Comparison of ENCODE assay signal across 8 cellular contexts in genomic region chr2:231785822-231786176, GRCh38. TPM values are rescaled to one million over a fixed set of nuclear protein-coding genes. Genes with fewer than 3 reads are reported as not detected.
DNase-seq lines count a peak whose midpoint lies in the region; ATAC-seq and TF ChIP-seq lines count a peak whose summit lies in the region.

No MANE protein-coding gene starts in this region.

- H3K4me1 ChIP-seq in iPS-18a (ENCODE audit: control insufficient read depth, low read depth, low read length) = peaks cover 16% of the 10 kb centered on the region
- peaks cover 47% of the 10 kb centered on the region for H3K4me1 ChIP-seq in suprapubic skin

- peaks cover 19% of the 10 kb centered on the region for H3K36me3 Mint-ChIP-seq in activated CD4-positive, alpha-beta T cell treated with anti-CD3 and anti-CD28 coated beads, Interleukin-2, amount 10 ng/mL, durations not matched to agents 24 days and 14 days (ENCODE audit: low read depth)
- H3K36me3 Mint-ChIP-seq in activated CD4-positive, alpha-beta memory T cell treated with anti-CD3 and anti-CD28 coated beads for 36 hours = peaks cover 6% of the 10 kb centered on the region

- DNase-seq in activated CD4-positive, alpha-beta T cell treated with anti-CD3 and anti-CD28 coated beads, Interleukin-2, amount 10 ng/mL, durations not matched to agents 24 days and 14 days = no peak
- DNase-seq in activated CD4-positive, alpha-beta T cell treated with anti-CD3 and anti-CD28 coated beads for 4 hours = no peak
- no peak for DNase-seq in activated CD4-positive, alpha-beta memory T cell treated with anti-CD3 and anti-CD28 coated beads for 36 hours
- DNase-seq in suprapubic skin (ENCODE audit: low spot score in 2 of 2) (no peak), T-helper 9 cell (no peak)
- DNase-seq in central memory CD4-positive, alpha-beta T cell = no peak

- H3K27ac ChIP-seq in iPS-18a (ENCODE audit: low read length) (peak overlapping the region; percentile 79), suprapubic skin (peak overlapping the region; percentile 71)

- H3K4me3 ChIP-seq in iPS-18a (ENCODE audit: low read length) (peak overlapping the region; percentile 68), suprapubic skin (peak overlapping the region; percentile 99)

- intact Hi-C loops in activated CD4-positive, alpha-beta T cell treated with anti-CD3 and anti-CD28 coated beads, Interleukin-2, amount 10 ng/mL, durations not matched to agents 24 days and 14 days (cut with micrococcal nuclease) = loop anchor here (1.0 to 10.0 kb wide), 3 partner anchors 108 to 731 kb away; partner anchors contain the start of genes NCL and PSMD1
- intact Hi-C loops in activated CD4-positive, alpha-beta memory T cell treated with anti-CD3 and anti-CD28 coated beads for 36 hours (cut with micrococcal nuclease) = loop anchor here (10.0 kb wide), 2 partner anchors 529 to 769 kb away; partner anchors contain the start of genes EIF4E2 and TIGD1

- H3K36me3 ChIP-seq in iPS-18a (ENCODE audit: control insufficient read depth, low read depth, low read length) (peaks cover 4% of the 10 kb centered on the region), suprapubic skin (peaks cover 5% of the 10 kb centered on the region)

- H3K27me3 Mint-ChIP-seq in activated CD4-positive, alpha-beta T cell treated with anti-CD3 and anti-CD28 coated beads, Interleukin-2, amount 10 ng/mL, durations not matched to agents 24 days and 14 days = no peaks in the 10 kb centered on the region
- no peaks in the 10 kb centered on the region for H3K27me3 Mint-ChIP-seq in activated CD4-positive, alpha-beta memory T cell treated with anti-CD3 and anti-CD28 coated beads for 36 hours

- CTCF ChIA-PET in activated CD4-positive, alpha-beta memory T cell treated with anti-CD3 and anti-CD28 coated beads for 36 hours (lab: Charles Lee) = interaction anchor here (1.0 to 3.2 kb wide), 9 partner anchors 10 to 530 kb away, joined by 3 to 18 read pairs (median 9); partner anchors contain the start of gene PTMA

- POLR2A ChIA-PET in activated CD4-positive, alpha-beta memory T cell treated with anti-CD3 and anti-CD28 coated beads for 36 hours (lab: Charles Lee) = interaction anchor here (0.9 to 1.0 kb wide), 3 partner anchors 72 to 321 kb away, joined by 3 read pairs; partner anchors contain the start of gene NCL

- no peak for TF ChIP-seq POLR2A in suprapubic skin (IDR thresholded peaks at IDR 0.05)

- peaks cover 61% of the 10 kb centered on the region for H3K4me1 Mint-ChIP-seq in activated CD4-positive, alpha-beta T cell treated with anti-CD3 and anti-CD28 coated beads, Interleukin-2, amount 10 ng/mL, durations not matched to agents 24 days and 14 days
- peaks cover 67% of the 10 kb centered on the region for H3K4me1 Mint-ChIP-seq in activated CD4-positive, alpha-beta memory T cell treated with anti-CD3 and anti-CD28 coated beads for 36 hours (ENCODE audit: low read depth)

- TF ChIP-seq EP300 in suprapubic skin (IDR thresholded peaks at IDR 0.05) = no peak

- H3K9me3 ChIP-seq in iPS-18a (ENCODE audit: control insufficient read depth, low read depth, low read length) = no peaks in the 10 kb centered on the region
- no peaks in the 10 kb centered on the region for H3K9me3 ChIP-seq in suprapubic skin

- H3K27ac Mint-ChIP-seq in activated CD4-positive, alpha-beta T cell treated with anti-CD3 and anti-CD28 coated beads, Interleukin-2, amount 10 ng/mL, durations not matched to agents 24 days and 14 days = peak overlapping the region; percentile 87
- H3K27ac Mint-ChIP-seq in activated CD4-positive, alpha-beta memory T cell treated with anti-CD3 and anti-CD28 coated beads for 36 hours = peak overlapping the region; percentile 88

- TF ChIP-seq CTCF in suprapubic skin (IDR thresholded peaks at IDR 0.05) = no peak

- no peaks in the 10 kb centered on the region for H3K27me3 ChIP-seq in iPS-18a (ENCODE audit: control insufficient read depth, insufficient read depth, low read length)
- H3K27me3 ChIP-seq in suprapubic skin = no peaks in the 10 kb centered on the region

- no peak for ATAC-seq in HG03097 (IDR thresholded peaks at IDR 0.05; ENCODE audit: low FRiP score, unreplicated experiment)

- 43% methylated on average over 6 of the region's 6 CpGs for WGBS in suprapubic skin

- H3K4me3 Mint-ChIP-seq in activated CD4-positive, alpha-beta T cell treated with anti-CD3 and anti-CD28 coated beads, Interleukin-2, amount 10 ng/mL, durations not matched to agents 24 days and 14 days = peak overlapping the region; percentile 94
- peak overlapping the region; percentile 79 for H3K4me3 Mint-ChIP-seq in activated CD4-positive, alpha-beta memory T cell treated with anti-CD3 and anti-CD28 coated beads for 36 hours

- peak overlapping the region; percentile 80 for H3K9ac ChIP-seq in iPS-18a (ENCODE audit: low read length)

- no peaks in the 10 kb centered on the region for H3K9me3 Mint-ChIP-seq in activated CD4-positive, alpha-beta T cell treated with anti-CD3 and anti-CD28 coated beads, Interleukin-2, amount 10 ng/mL, durations not matched to agents 24 days and 14 days
- no peaks in the 10 kb centered on the region for H3K9me3 Mint-ChIP-seq in activated CD4-positive, alpha-beta memory T cell treated with anti-CD3 and anti-CD28 coated beads for 36 hours

RNA-seq across cellular contexts. Expression of gene COPS7B, which starts 0.4 kb away (rescaled TPM):
- 66.7 and 67.6 TPM in 2 replicates for total RNA-seq in activated CD4-positive, alpha-beta T cell treated with anti-CD3 and anti-CD28 coated beads, Interleukin-2, amount 10 ng/mL, durations not matched to agents 24 days and 14 days
- 10 to 100 TPM; 47.1 to 50.6 TPM for total RNA-seq in activated CD4-positive, alpha-beta memory T cell treated with anti-CD3 and anti-CD28 coated beads for 36 hours
- 10 to 100 TPM; 15.4 to 79.9 (median 33.6) TPM for total RNA-seq in suprapubic skin

RNA-seq across cellular contexts. Expression of gene PDE6D, which starts 4.7 kb away (rescaled TPM):
- 33.4 and 36.0 TPM in 2 replicates for total RNA-seq in activated CD4-positive, alpha-beta T cell treated with anti-CD3 and anti-CD28 coated beads, Interleukin-2, amount 10 ng/mL, durations not matched to agents 24 days and 14 days
- total RNA-seq in activated CD4-positive, alpha-beta memory T cell treated with anti-CD3 and anti-CD28 coated beads for 36 hours = 10 to 100 TPM; 29.5 to 31.1 TPM
- total RNA-seq in suprapubic skin = 10 to 100 TPM; 14.6 to 23.7 (median 22.2) TPM
